ENCODE assay signal across 8 cellular contexts in genomic region chr14:96362071-96362964, GRCh38. TPM values are rescaled to one million over a fixed set of nuclear protein-coding genes. Genes with fewer than 3 reads are reported as not detected.
DNase-seq lines count a peak whose midpoint lies in the region; ATAC-seq lines count a peak whose summit lies in the region.

No MANE protein-coding gene starts in this region.

- H3K27me3 Mint-ChIP-seq in activated CD4-positive, alpha-beta memory T cell treated with anti-CD3 and anti-CD28 coated beads, Interleukin-2, amount 10 ng/mL, durations not matched to agents 7 days and 5 days = no peaks in the 10 kb centered on the region

- DNase-seq in SKM-1 treated with dmso at 0.1 percent for 144 hours (lab: John Stamatoyannopoulos, UW; ENCODE audit: unreplicated experiment) (peak; percentile 17), SKM-1 (lab: John Stamatoyannopoulos, UW; ENCODE audit: unreplicated experiment) (no peak), NCI-H69 (lab: John Stamatoyannopoulos, UW) (peak; percentile 84), midbrain (lab: John Stamatoyannopoulos, UW) (peak; percentile 15)
- peak; percentile 66 for DNase-seq in activated CD4-positive, alpha-beta memory T cell treated with anti-CD3 and anti-CD28 coated beads, Interleukin-2, amount 10 ng/mL, durations not matched to agents 7 days and 5 days
- DNase-seq in stimulated activated naive CD4-positive, alpha-beta T cell treated with Interleukin-2 at 50 U/mL for 16 hours (lab: John Stamatoyannopoulos, UW) = peak; percentile 37

- no peaks in the 10 kb centered on the region for H3K27me3 ChIP-seq in endocrine pancreas (ENCODE audit: control insufficient read depth, insufficient read depth, low read length)

- H3K36me3 ChIP-seq in endocrine pancreas (ENCODE audit: control insufficient read depth, insufficient read depth, low read length) = no peaks in the 10 kb centered on the region

- no peaks in the 10 kb centered on the region for H3K9me3 Mint-ChIP-seq in activated CD4-positive, alpha-beta memory T cell treated with anti-CD3 and anti-CD28 coated beads, Interleukin-2, amount 10 ng/mL, durations not matched to agents 7 days and 5 days

- peaks cover 12% of the 10 kb centered on the region for H3K4me1 ChIP-seq in endocrine pancreas (ENCODE audit: control insufficient read depth, insufficient read depth, low read length)

- POLR2A ChIA-PET in activated CD4-positive, alpha-beta memory T cell treated with anti-CD3 and anti-CD28 coated beads, Interleukin-2, amount 10 ng/mL, durations not matched to agents 7 days and 5 days (lab: Charles Lee) = interaction anchor here (1.0 to 2.1 kb wide), 3 partner anchors 18 to 42 kb away, joined by 4 to 12 read pairs (median 5); partner anchors contain the start of gene AK7

- H3K4me1 Mint-ChIP-seq in activated CD4-positive, alpha-beta memory T cell treated with anti-CD3 and anti-CD28 coated beads, Interleukin-2, amount 10 ng/mL, durations not matched to agents 7 days and 5 days = peaks cover 40% of the 10 kb centered on the region

- H3K4me3 ChIP-seq in endocrine pancreas (ENCODE audit: control insufficient read depth, insufficient read depth, low read length) = peak overlapping the region; percentile 65

- peak overlapping the region; percentile 80 for H3K4me3 Mint-ChIP-seq in activated CD4-positive, alpha-beta memory T cell treated with anti-CD3 and anti-CD28 coated beads, Interleukin-2, amount 10 ng/mL, durations not matched to agents 7 days and 5 days

- H3K27ac Mint-ChIP-seq in activated CD4-positive, alpha-beta memory T cell treated with anti-CD3 and anti-CD28 coated beads, Interleukin-2, amount 10 ng/mL, durations not matched to agents 7 days and 5 days = peak overlapping the region; percentile 81

- H3K9me3 ChIP-seq in endocrine pancreas (ENCODE audit: control insufficient read depth, low read length) = no peaks in the 10 kb centered on the region

- peaks cover 4% of the 10 kb centered on the region for H3K36me3 Mint-ChIP-seq in activated CD4-positive, alpha-beta memory T cell treated with anti-CD3 and anti-CD28 coated beads, Interleukin-2, amount 10 ng/mL, durations not matched to agents 7 days and 5 days (ENCODE audit: low read depth)

- ATAC-seq in HG03103 (IDR thresholded peaks at IDR 0.05; ENCODE audit: low read depth, unreplicated experiment) = peak; percentile 10

- peak overlapping the region; percentile 89 for H3K9ac ChIP-seq in endocrine pancreas (ENCODE audit: control insufficient read depth, insufficient read depth, low read length)

- CTCF ChIA-PET in activated CD4-positive, alpha-beta memory T cell treated with anti-CD3 and anti-CD28 coated beads, Interleukin-2, amount 10 ng/mL, durations not matched to agents 7 days and 5 days (lab: Charles Lee) = no interaction called here

RNA-seq across cellular contexts. Expression of gene ATG2B, which starts 0.8 kb away (rescaled TPM):
- total RNA-seq in activated CD4-positive, alpha-beta memory T cell treated with anti-CD3 and anti-CD28 coated beads, Interleukin-2, amount 10 ng/mL, durations not matched to agents 7 days and 5 days = 10 to 100 TPM; 16.3 to 17.4 TPM

RNA-seq across cellular contexts. Expression of gene GSKIP, which starts 1.0 kb away (rescaled TPM):
- total RNA-seq in activated CD4-positive, alpha-beta memory T cell treated with anti-CD3 and anti-CD28 coated beads, Interleukin-2, amount 10 ng/mL, durations not matched to agents 7 days and 5 days = 10 to 100 TPM; 25.4 to 25.9 TPM

RNA-seq across cellular contexts. Expression of gene AK7, which starts 29.6 kb away (rescaled TPM):
- total RNA-seq in activated CD4-positive, alpha-beta memory T cell treated with anti-CD3 and anti-CD28 coated beads, Interleukin-2, amount 10 ng/mL, durations not matched to agents 7 days and 5 days = 1 to 10 TPM in 1 of 2 experiments, under 1 TPM in 1; 0.80 to 1.6 TPM
